8 cellular contexts compared by ENCODE assay signal in genomic region chr14:60724080-60724618, GRCh38. TPM values are rescaled to one million over a fixed set of nuclear protein-coding genes. Genes with fewer than 3 reads are reported as not detected.
DNase-seq lines count a peak whose midpoint lies in the region; ATAC-seq and TF ChIP-seq lines count a peak whose summit lies in the region.

SIX4 (minus strand) TSS chr14:60724351; CDS start chr14:60724074, 277 bp downstream.

- ATAC-seq in GM23338 (peak; percentile 61), HG03025 (IDR thresholded peaks at IDR 0.05; ENCODE audit: low FRiP score, unreplicated experiment) (no peak)

- no peak within 1 kb of the TSS for H2AFZ ChIP-seq in GM23338
- peak within 1 kb of the TSS; percentile 92 for H2AFZ ChIP-seq in mammary epithelial cell (ENCODE audit: low read depth, low read length)

- H3K27me3 Mint-ChIP-seq in GM23338 (ENCODE audit: insufficient read depth, low read depth, poor library complexity) = peaks cover 16% of the 10 kb centered on the region

- H4K20me1 ChIP-seq in GM23338 (replicated peaks; ENCODE audit: insufficient read depth) = peaks cover 24% of the 10 kb centered on the region
- no peaks in the 10 kb centered on the region for H4K20me1 ChIP-seq in mammary epithelial cell (ENCODE audit: insufficient read depth, low read length)

- in situ Hi-C loops in mammary epithelial cell (cut with MboI; ENCODE audit: low sequenced_read_pairs in 2 of 2) = loop anchor here in 1 of 2 donors (10.0 kb wide), 1 partner anchor 301 kb away; no protein-coding TSS in a partner anchor

- H3K79me2 ChIP-seq in GM23338 (replicated peaks; ENCODE audit: insufficient read depth) (peaks cover 42% of the 10 kb centered on the region), mammary epithelial cell (ENCODE audit: insufficient read depth, low read length) (peaks cover 43% of the 10 kb centered on the region)

- H3K4me2 ChIP-seq in GM23338 (peak within 1 kb of the TSS; percentile 99), mammary epithelial cell (ENCODE audit: insufficient read depth, low read depth, low read length) (peak within 1 kb of the TSS; percentile 95), skeletal muscle satellite cell (ENCODE audit: low read length) (peak within 1 kb of the TSS; percentile 93)

- peak within 1 kb of the TSS; percentile 96 for H3K27ac Mint-ChIP-seq in GM23338

- dilution Hi-C loops in mammary epithelial cell (cut with HindIII; ENCODE audit: low sequenced_read_pairs) = no loop called here

- TF ChIP-seq CTCF in GM23338 (conservative IDR thresholded peaks at IDR 0.05; ENCODE audit: low read depth in 2 of 2) (no peak), mammary epithelial cell (conservative IDR thresholded peaks at IDR 0.05 in 1 of 2, IDR thresholded peaks at IDR 0.05 in 1 of 2; ENCODE audit: extremely low read depth in 1 of 2, insufficient read depth in 1 of 2, low read depth in 1 of 2, low read length in 2 of 2) (no peak)

- peak within 1 kb of the TSS; percentile 86 for H3K27ac ChIP-seq in GM23338 (ENCODE audit: low read depth)
- peak within 1 kb of the TSS; percentile 9; the same call in 1 of the 2 replicates for H3K27ac ChIP-seq in SJSA1
- H3K27ac ChIP-seq in mammary epithelial cell (ENCODE audit: insufficient read depth, low read depth, low read length) = peak within 1 kb of the TSS; percentile 66

- 0 out of 3 replicates have a peak, but pooled peaks cover 2% of the 10 kb centered on the region for H3K9me3 Mint-ChIP-seq in GM23338

- H3K4me3 ChIP-seq in GM23338 (peak within 1 kb of the TSS; percentile 97), SJSA1 (peak within 1 kb of the TSS; percentile 67), mammary epithelial cell (replicated peaks in 1 of 3; ENCODE audit: insufficient read depth in 1 of 3, low read depth in 2 of 3, low read length in 3 of 3) (peak within 1 kb of the TSS; percentile 52 to 92 (median 71)), skeletal muscle satellite cell (ENCODE audit: low read length) (peak within 1 kb of the TSS; percentile 93)

- peak; percentile 82 for DNase-seq in DMS53 treated with DMSO at 0.1 percent for 48 hours (lab: John Stamatoyannopoulos, UW; ENCODE audit: unreplicated experiment)
- DNase-seq in GM23338 (ENCODE audit: low spot score) = peak; percentile 94
- DNase-seq in M059J (ENCODE audit: low read depth) = peak; percentile 86
- peak; percentile 55 to 70 for DNase-seq in SJSA1 (ENCODE audit: low read depth in 1 of 2, low spot score in 2 of 2)
- DNase-seq in mammary epithelial cell = peak; percentile 92
- peak; percentile 89 for DNase-seq in iPS-NIHi11 (ENCODE audit: low spot score)

- H3K4me3 Mint-ChIP-seq in GM23338 = peak within 1 kb of the TSS; percentile 91

- intact Hi-C loops in mammary epithelial cell (cut with micrococcal nuclease) = loop anchor here (1.0 to 5.0 kb wide), 3 partner anchors 83 to 257 kb away; partner anchors contain the start of genes SLC38A6 and TRMT5

- H3K4me1 ChIP-seq in GM23338 (ENCODE audit: insufficient read depth) (peaks cover 25% of the 10 kb centered on the region), SJSA1 (replicated peaks) (peaks cover 8% of the 10 kb centered on the region), mammary epithelial cell (ENCODE audit: insufficient read depth, low read length) (peaks cover 5% of the 10 kb centered on the region), skeletal muscle satellite cell (ENCODE audit: control insufficient read depth, insufficient read depth, low read length) (peaks cover 19% of the 10 kb centered on the region)

- peaks cover 28% of the 10 kb centered on the region for H3K36me3 Mint-ChIP-seq in GM23338 (ENCODE audit: low read depth)

- 2% methylated on average over 10 of the region's 22 CpGs for WGBS in mammary epithelial cell (ENCODE audit: low coverage, missing lambda C conversion rate)

- H3K36me3 ChIP-seq in GM23338 (ENCODE audit: insufficient read depth) = peaks cover 12% of the 10 kb centered on the region
- H3K36me3 ChIP-seq in SJSA1 = peaks cover 14% of the 10 kb centered on the region
- H3K36me3 ChIP-seq in mammary epithelial cell (ENCODE audit: insufficient read depth, low read length) = peaks cover 6% of the 10 kb centered on the region
- H3K36me3 ChIP-seq in skeletal muscle satellite cell (ENCODE audit: insufficient read depth, low read length) = peaks cover 12% of the 10 kb centered on the region

- CTCF ChIA-PET in mammary epithelial cell (lab: Charles Lee; ENCODE audit: low non-redundant PET) = no interaction called here

- no peaks in the 10 kb centered on the region for H3K9me3 ChIP-seq in SJSA1 (replicated peaks)
- no peaks in the 10 kb centered on the region for H3K9me3 ChIP-seq in mammary epithelial cell (replicated peaks; ENCODE audit: insufficient read depth, low read length)
- no peaks in the 10 kb centered on the region for H3K9me3 ChIP-seq in skeletal muscle satellite cell (replicated peaks; ENCODE audit: low read length)

- H3F3A ChIP-seq in GM23338 (replicated peaks; ENCODE audit: low read depth) = peaks cover 3% of the 10 kb centered on the region; the same call in 1 of the 2 replicates

- no peaks in the 10 kb centered on the region for H3K9me2 ChIP-seq in GM23338 (ENCODE audit: insufficient read depth)

- H3K9ac ChIP-seq in mammary epithelial cell (ENCODE audit: insufficient read depth, low read length) (peak within 1 kb of the TSS; percentile 79), skeletal muscle satellite cell (ENCODE audit: low read depth, low read length) (peak within 1 kb of the TSS; percentile 89)

- peaks cover 6% of the 10 kb centered on the region for H3K27me3 ChIP-seq in GM23338 (ENCODE audit: insufficient read depth)
- H3K27me3 ChIP-seq in SJSA1 (replicated peaks) = no peaks in the 10 kb centered on the region
- no peaks in the 10 kb centered on the region for H3K27me3 ChIP-seq in mammary epithelial cell (ENCODE audit: insufficient read depth, low read length)
- H3K27me3 ChIP-seq in skeletal muscle satellite cell (ENCODE audit: control insufficient read depth, insufficient read depth, low read length) = no peaks in the 10 kb centered on the region

- BruUV-seq in mammary epithelial cell (replicated peaks; lab: Mats Ljungman, UMichigan) = no TSS peak

- H3K4me1 Mint-ChIP-seq in GM23338 = peaks cover 26% of the 10 kb centered on the region

TF ChIP-seq in GM23338, 12 proteins besides CTCF, POLR2A, EP300 and RAD21:
- TF ChIP-seq ETS1 (IDR thresholded peaks at IDR 0.05) = 0 out of 2 replicates have a peak, but pooled peaks have one; percentile 27
- TF ChIP-seq POLR2AphosphoS5 (IDR thresholded peaks at IDR 0.05; ENCODE audit: low read depth) = peak; percentile 85
- TF ChIP-seq EZH2phosphoT487 (IDR thresholded peaks at IDR 0.05; ENCODE audit: unreplicated experiment) = no peak

RNA-seq across cellular contexts. Expression of gene SIX4, which starts in this region (rescaled TPM):
- total RNA-seq in GM23338 (2014; rRNA removed; shearing (Covaris generic)) = 46.9 and 50.2 TPM in 2 replicates
- polyA plus RNA-seq in GM23338 (2016; fragmentation: Nextera tagmentation; extraction: Ambion mirVana) (6.2 and 6.6 TPM in 2 replicates), mammary epithelial cell (4.2 TPM)
- total RNA-seq in M059J (2014; rRNA removed; shearing (Covaris generic)) = 17.9 and 23.8 TPM in 2 replicates
- total RNA-seq in SJSA1 (2014; rRNA removed; shearing (Covaris generic)) = 4.2 and 5.3 TPM in 2 replicates
- total RNA-seq in mammary epithelial cell = 10 to 100 TPM; 10.7 to 13.2 TPM
- polyA minus RNA-seq in mammary epithelial cell = 17.6 TPM
- total RNA-seq in skeletal muscle satellite cell (2012; rRNA removed) = 9.1 and 10.0 TPM in 2 replicates

Comparison
In these comparisons a context has a peak if more than half of its experiments do, and no peak if none do; other contexts are left out.
1. H3K27ac ChIP-seq: peak in every context shown above with its lines; median percentile 86 in GM23338; 66 in mammary epithelial cell; 9 in SJSA1.